8 cellular contexts compared by ENCODE assay signal in genomic region chr1:85109475-85109874, GRCh38.
DNase-seq lines count a peak whose midpoint lies in the region; ATAC-seq, FAIRE-seq and TF ChIP-seq lines count a peak whose summit lies in the region.

No MANE protein-coding gene starts in this region.

- intact Hi-C loops in endothelial cell of umbilical vein (cut with micrococcal nuclease), result loop anchor here (1.0 to 5.0 kb wide), 4 partner anchors 145 to 583 kb away; partner anchors contain the start of gene C1orf52
- intact Hi-C loops in mucosa of descending colon (cut with DNase I, micrococcal nuclease), result loop anchor here in 1 of 2 donors (5.0 to 10.0 kb wide), 2 partner anchors 143 to 165 kb away; no protein-coding TSS in a partner anchor

- no peak overlapping the region for H3K9ac ChIP-seq in endothelial cell of umbilical vein (replicated peaks; ENCODE audit: extremely low read depth, insufficient read depth, low read length)

- DNase-seq in activated gamma-delta T cell treated with Interleukin-2 at 50 U/mL for 16 hours (peak; percentile 23), activated gamma-delta T cell (lab: John Stamatoyannopoulos, UW) (no peak), NCI-H2196 (lab: John Stamatoyannopoulos, UW; ENCODE audit: unreplicated experiment) (peak; percentile 63), endothelial cell of umbilical vein (ENCODE audit: low read depth, low spot score) (peak; percentile 71), mucosa of descending colon (peak in 2 of 3 donors; percentile 60 to 63), urothelium cell line (ENCODE audit: low spot score) (peak; percentile 68)
- DNase-seq in activated CD4-positive, alpha-beta T cell treated with anti-CD3 and anti-CD28 coated beads for 1 hour, result peak; percentile 11

- POLR2A ChIA-PET in endothelial cell of umbilical vein (lab: Charles Lee), result no interaction called here

- H3K79me2 ChIP-seq in endothelial cell of umbilical vein (ENCODE audit: control insufficient read depth, insufficient read depth, low read length), result no peaks in the 10 kb centered on the region

- no peaks in the 10 kb centered on the region for H3K36me3 ChIP-seq in endothelial cell of umbilical vein (ENCODE audit: control insufficient read depth in 2 of 2, extremely low read depth in 1 of 2, insufficient read depth in 2 of 2, low read length in 2 of 2)
- no peaks in the 10 kb centered on the region for H3K36me3 ChIP-seq in mucosa of descending colon (ENCODE audit: low read depth)

- FAIRE-seq in endothelial cell of umbilical vein (lab: Jason Lieb, UNC) (peak; percentile 82), urothelium cell line (lab: Jason Lieb, UNC) (no peak)

- no peak overlapping the region for H2AFZ ChIP-seq in endothelial cell of umbilical vein (ENCODE audit: low read depth, low read length)

- H3K9me3 ChIP-seq in endothelial cell of umbilical vein (replicated peaks; ENCODE audit: control insufficient read depth, insufficient read depth, low read length) (no peaks in the 10 kb centered on the region), mucosa of descending colon (no peaks in the 10 kb centered on the region)

- ATAC-seq in HG02852 (IDR thresholded peaks at IDR 0.05; ENCODE audit: unreplicated experiment) (peak; percentile 68), mucosa of descending colon (peak; percentile 94)

- BruUV-seq in endothelial cell of umbilical vein (replicated peaks; lab: Mats Ljungman, UMichigan), result no TSS peak

- H3K27me3 ChIP-seq in endothelial cell of umbilical vein (ENCODE audit: control insufficient read depth in 2 of 2, insufficient read depth in 2 of 2, low read length in 2 of 2), result peaks cover 8 to 23% of the 10 kb centered on the region in 2 experiments

- H3K4me1 ChIP-seq in endothelial cell of umbilical vein (ENCODE audit: control insufficient read depth, extremely low read depth, insufficient read depth, low read length) (no peaks in the 10 kb centered on the region), mucosa of descending colon (ENCODE audit: low read depth) (no peaks in the 10 kb centered on the region)

- TF ChIP-seq CTCF in endothelial cell of umbilical vein (IDR thresholded peaks at IDR 0.05; ENCODE audit: extremely low read depth in 1 of 2, insufficient read depth in 1 of 2, low read depth in 1 of 2, low read length in 2 of 2) (peak; percentile 65 to 80), mucosa of descending colon (IDR thresholded peaks at IDR 0.05) (peak; percentile 69)

- H4K20me1 ChIP-seq in endothelial cell of umbilical vein (replicated peaks; ENCODE audit: control insufficient read depth, extremely low read depth, insufficient read depth, low read length), result no peaks in the 10 kb centered on the region

- TF ChIP-seq POLR2A in endothelial cell of umbilical vein (IDR thresholded peaks at IDR 0.05; ENCODE audit: low read depth, low read length), result no peak

- no peak overlapping the region for H3K4me2 ChIP-seq in endothelial cell of umbilical vein (ENCODE audit: insufficient read depth, low read length)

- no peaks in the 10 kb centered on the region for H3K9me1 ChIP-seq in endothelial cell of umbilical vein (replicated peaks; ENCODE audit: control insufficient read depth, extremely low read depth, insufficient read depth, low read length)

- dilution Hi-C loops in endothelial cell of umbilical vein (cut with MboI; ENCODE audit: extremely low pct_ligation_motif_present, low sequenced_read_pairs), result no loop called here

- CTCF ChIA-PET in endothelial cell of umbilical vein (lab: Charles Lee), result interaction anchor here (0.7 to 10.5 kb wide), 30 partner anchors 11 to 909 kb away, joined by 3 to 384 read pairs (median 4); partner anchors contain the start of gene C1orf52

- no peak overlapping the region for H3K27ac ChIP-seq in endothelial cell of umbilical vein (ENCODE audit: insufficient read depth, low read depth, low read length)

- H3K4me3 ChIP-seq in endothelial cell of umbilical vein (replicated peaks in 1 of 3; ENCODE audit: insufficient read depth in 1 of 3, low read depth in 1 of 3, low read length in 3 of 3) (no peak overlapping the region), mucosa of descending colon (no peak overlapping the region)

TF ChIP-seq in endothelial cell of umbilical vein, 7 proteins besides CTCF, POLR2A, EP300 and RAD21:
- TF ChIP-seq MYC (IDR thresholded peaks at IDR 0.05; ENCODE audit: low read depth, low read length) (no peak), MAX (IDR thresholded peaks at IDR 0.05; ENCODE audit: insufficient read depth, insufficient read length) (no peak), GATA2 (IDR thresholded peaks at IDR 0.05; ENCODE audit: insufficient read depth, insufficient read length, low read depth, low read length) (no peak), FOS (IDR thresholded peaks at IDR 0.05; ENCODE audit: borderline replicate concordance, insufficient read depth, low read length) (no peak), JUN (IDR thresholded peaks at IDR 0.05; ENCODE audit: borderline replicate concordance, insufficient read depth, insufficient read length, low read depth) (no peak), EZH2 (IDR thresholded peaks at IDR 0.05; ENCODE audit: borderline replicate concordance, low read depth, low read length, severe bottlenecking) (no peak), POLR2AphosphoS5 (IDR thresholded peaks at IDR 0.05; ENCODE audit: insufficient read depth, low read depth, low read length) (no peak)
